22 cellular contexts compared by ENCODE assay signal in the genomic region with DNA sequence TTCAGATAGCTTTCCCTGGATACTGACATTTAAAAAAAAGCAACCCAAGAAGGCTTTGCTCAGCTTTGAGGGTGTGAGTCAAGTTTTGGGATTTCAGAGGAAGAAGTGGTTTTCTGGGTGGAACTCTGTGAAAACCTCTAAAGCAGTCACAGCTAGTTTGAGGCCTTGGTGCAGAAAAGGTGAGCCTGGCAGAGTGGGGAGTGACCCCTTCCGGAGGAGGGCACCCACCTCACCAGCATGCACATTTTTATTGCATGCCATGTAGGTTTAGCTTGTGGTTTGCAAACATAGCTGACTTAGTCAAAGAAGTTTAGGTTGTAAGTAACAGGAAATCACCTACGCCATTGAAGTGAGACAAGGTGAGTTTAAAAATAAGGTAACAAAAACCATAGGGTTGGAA.
DNase-seq lines count a peak whose midpoint lies in the region; ATAC-seq and TF ChIP-seq lines count a peak whose summit lies in the region.
"Had no signal": no experiment of that assay in that cellular context is flagged by ENCODE, and none has a peak within 500 bp of the region (broad histone marks: within the 10 kb centered on the region; RNA-seq: fewer than 3 reads in every experiment).

No MANE protein-coding gene starts in this region.

- POLR2A ChIA-PET in T-cell (lab: Charles Lee) = no interaction called here

- no peaks in the 10 kb centered on the region for H3K36me3 Mint-ChIP-seq in activated naive CD8-positive, alpha-beta T cell treated with anti-CD3 and anti-CD28 coated beads, Interleukin-2, amount 50 U/mL, for 24 hours (ENCODE audit: low read depth)
- H3K36me3 Mint-ChIP-seq in activated naive CD8-positive, alpha-beta T cell treated with anti-CD3 and anti-CD28 coated beads for 36 hours = no peaks in the 10 kb centered on the region
- H3K36me3 Mint-ChIP-seq in T-cell = no peaks in the 10 kb centered on the region
- H3K36me3 Mint-ChIP-seq in effector memory CD8-positive, alpha-beta T cell (ENCODE audit: insufficient read depth) = no peaks in the 10 kb centered on the region

- H3K4me3 ChIP-seq in vagina (no peak overlapping the region), thyroid gland (replicated peaks in 1 of 3) (no peak overlapping the region)
- H3K4me3 ChIP-seq: GM12878, lung, psoas muscle, SJCRH30, upper lobe of right lung had no signal

- TF ChIP-seq POLR2A in vagina (IDR thresholded peaks at IDR 0.05) (no peak), thyroid gland (IDR thresholded peaks at IDR 0.05) (no peak)

- no peak for DNase-seq in activated naive CD8-positive, alpha-beta T cell treated with anti-CD3 and anti-CD28 coated beads, Interleukin-2, amount 50 U/mL, for 24 hours
- DNase-seq in activated naive CD8-positive, alpha-beta T cell treated with anti-CD3 and anti-CD28 coated beads for 36 hours = no peak
- DNase-seq in T-cell (peak in 20 of 34 experiments; percentile 3 to 46 (median 13)), vagina (ENCODE audit: extremely low spot score in 2 of 2) (peak; percentile 7 to 60), thyroid gland (no peak)
- DNase-seq in effector memory CD8-positive, alpha-beta T cell = peak; percentile 12 to 20 (median 16)
- DNase-seq: ACHN; activated CD4-positive, alpha-beta T cell treated with anti-CD3 and anti-CD28 coated beads for 36 hours; activated naive CD4-positive, alpha-beta T cell; anterior cingulate cortex; caudate nucleus; H7; KG1; NCI-H1436; NK-92 treated with Interleukin-12 subunit alpha and Interleukin-12 subunit beta, amount 100 ng/mL, for 24 hours; psoas muscle; upper lobe of right lung had no signal

- H3K27me3 Mint-ChIP-seq in activated naive CD8-positive, alpha-beta T cell treated with anti-CD3 and anti-CD28 coated beads, Interleukin-2, amount 50 U/mL, for 24 hours = peaks cover 9% of the 10 kb centered on the region
- H3K27me3 Mint-ChIP-seq in activated naive CD8-positive, alpha-beta T cell treated with anti-CD3 and anti-CD28 coated beads for 36 hours = no peaks in the 10 kb centered on the region
- peaks cover 0 to 3% of the 10 kb centered on the region in 2 donors for H3K27me3 Mint-ChIP-seq in T-cell
- H3K27me3 Mint-ChIP-seq in effector memory CD8-positive, alpha-beta T cell = no peaks in the 10 kb centered on the region
- H3K27me3 Mint-ChIP-seq: activated CD4-positive, alpha-beta T cell treated with anti-CD3 and anti-CD28 coated beads for 36 hours had no signal

- TF ChIP-seq CTCF in vagina (IDR thresholded peaks at IDR 0.05) (no peak), thyroid gland (IDR thresholded peaks at IDR 0.05) (no peak)

- no peak overlapping the region for H3K27ac Mint-ChIP-seq in activated naive CD8-positive, alpha-beta T cell treated with anti-CD3 and anti-CD28 coated beads, Interleukin-2, amount 50 U/mL, for 24 hours
- H3K27ac Mint-ChIP-seq in activated naive CD8-positive, alpha-beta T cell treated with anti-CD3 and anti-CD28 coated beads for 36 hours = no peak overlapping the region
- no peak overlapping the region for H3K27ac Mint-ChIP-seq in T-cell
- peak overlapping the region in 1 of 2 donors; percentile 1 for H3K27ac Mint-ChIP-seq in effector memory CD8-positive, alpha-beta T cell
- H3K27ac Mint-ChIP-seq: activated CD4-positive, alpha-beta T cell treated with anti-CD3 and anti-CD28 coated beads for 36 hours had no signal

- H3K36me3 ChIP-seq in vagina (no peaks in the 10 kb centered on the region), thyroid gland (no peaks in the 10 kb centered on the region)
- H3K36me3 ChIP-seq: SJCRH30, upper lobe of right lung had no signal

- no peaks in the 10 kb centered on the region for H3K9me3 Mint-ChIP-seq in activated naive CD8-positive, alpha-beta T cell treated with anti-CD3 and anti-CD28 coated beads, Interleukin-2, amount 50 U/mL, for 24 hours
- no peaks in the 10 kb centered on the region for H3K9me3 Mint-ChIP-seq in activated naive CD8-positive, alpha-beta T cell treated with anti-CD3 and anti-CD28 coated beads for 36 hours
- no peaks in the 10 kb centered on the region for H3K9me3 Mint-ChIP-seq in T-cell
- no peaks in the 10 kb centered on the region for H3K9me3 Mint-ChIP-seq in effector memory CD8-positive, alpha-beta T cell

- no peaks in the 10 kb centered on the region for H3K4me1 ChIP-seq in vagina
- no peaks in the 10 kb centered on the region for H3K4me1 ChIP-seq in thyroid gland
- H3K4me1 ChIP-seq: psoas muscle, upper lobe of right lung had no signal

- H3K27me3 ChIP-seq in vagina (no peaks in the 10 kb centered on the region), thyroid gland (no peaks in the 10 kb centered on the region)
- H3K27me3 ChIP-seq: SJCRH30, upper lobe of right lung had no signal

- no peak overlapping the region for H3K4me3 Mint-ChIP-seq in activated naive CD8-positive, alpha-beta T cell treated with anti-CD3 and anti-CD28 coated beads, Interleukin-2, amount 50 U/mL, for 24 hours
- H3K4me3 Mint-ChIP-seq in activated naive CD8-positive, alpha-beta T cell treated with anti-CD3 and anti-CD28 coated beads for 36 hours = no peak overlapping the region
- H3K4me3 Mint-ChIP-seq in T-cell = no peak overlapping the region
- H3K4me3 Mint-ChIP-seq in effector memory CD8-positive, alpha-beta T cell = peak overlapping the region in 1 of 2 donors; percentile 5
- H3K4me3 Mint-ChIP-seq: activated CD4-positive, alpha-beta T cell treated with anti-CD3 and anti-CD28 coated beads for 36 hours had no signal

- H3K9me3 ChIP-seq in vagina = no peaks in the 10 kb centered on the region
- no peaks in the 10 kb centered on the region for H3K9me3 ChIP-seq in thyroid gland
- H3K9me3 ChIP-seq: psoas muscle, upper lobe of right lung had no signal

- peak; percentile 33 for ATAC-seq in activated naive CD8-positive, alpha-beta T cell treated with anti-CD3 and anti-CD28 coated beads, Interleukin-2, amount 50 U/mL, for 24 hours
- ATAC-seq in T-cell (replicated peaks in 1 of 4) (peak; percentile 52 to 84 (median 80)), HG03108 (IDR thresholded peaks at IDR 0.05; ENCODE audit: unreplicated experiment) (no peak)
- ATAC-seq in effector memory CD8-positive, alpha-beta T cell (replicated peaks) = peak; percentile 94
- ATAC-seq: activated CD4-positive, alpha-beta T cell treated with anti-CD3 and anti-CD28 coated beads for 36 hours; GM12878; Panc1; psoas muscle; upper lobe of right lung had no signal

- intact Hi-C loops in vagina (cut with DNase I) (no loop called here), thyroid gland (cut with DNase I) (no loop called here)

- 87 to 88% methylated on average over 2 of the region's 2 CpGs for WGBS in thyroid gland, 2 donors

- H3K27ac ChIP-seq in vagina (no peak overlapping the region), thyroid gland (no peak overlapping the region)
- H3K27ac ChIP-seq: psoas muscle, SJCRH30, upper lobe of right lung had no signal

- CTCF ChIA-PET in T-cell (lab: Charles Lee) = no interaction called here

- H3K4me1 Mint-ChIP-seq in activated naive CD8-positive, alpha-beta T cell treated with anti-CD3 and anti-CD28 coated beads, Interleukin-2, amount 50 U/mL, for 24 hours = peaks cover 17% of the 10 kb centered on the region
- peaks cover 14% of the 10 kb centered on the region for H3K4me1 Mint-ChIP-seq in activated naive CD8-positive, alpha-beta T cell treated with anti-CD3 and anti-CD28 coated beads for 36 hours
- H3K4me1 Mint-ChIP-seq in T-cell = peaks cover 8 to 14% (median 8%) of the 10 kb centered on the region in 3 donors
- peaks cover 12 to 18% of the 10 kb centered on the region in 2 donors for H3K4me1 Mint-ChIP-seq in effector memory CD8-positive, alpha-beta T cell (ENCODE audit: low read depth in 2 of 2)

Comparison
In these comparisons a context has a peak if more than half of its experiments do, and no peak if none do; other contexts are left out.
1. DNase-seq: peak in T-cell (20 of 34), effector memory CD8-positive, alpha-beta T cell (3 of 3) and vagina (2 of 2); none in activated naive CD8-positive, alpha-beta T cell treated with anti-CD3 and anti-CD28 coated beads, Interleukin-2, amount 50 U/mL, for 24 hours (single experiment), activated naive CD8-positive, alpha-beta T cell treated with anti-CD3 and anti-CD28 coated beads for 36 hours (single experiment) and thyroid gland (0 of 2).